Comparison of ENCODE assay signal across 29 cellular contexts in genomic region chr9:81789751-81790150, GRCh38.
DNase-seq lines count a peak whose midpoint lies in the region; ATAC-seq, FAIRE-seq and TF ChIP-seq lines count a peak whose summit lies in the region.
"Had no signal": no experiment of that assay in that cellular context is flagged by ENCODE, and none has a peak within 500 bp of the region (broad histone marks: within the 10 kb centered on the region; RNA-seq: fewer than 3 reads in every experiment).

No MANE protein-coding gene starts in this region.

- no peaks in the 10 kb centered on the region for H3K36me3 ChIP-seq in HepG2 (replicated peaks in 1 of 2; ENCODE audit: control insufficient read depth in 1 of 2, insufficient read depth in 2 of 2, low read length in 2 of 2)
- H3K36me3 ChIP-seq: breast epithelium, WERI-Rb-1 had no signal

- H3K27me3 Mint-ChIP-seq in HFFc6 (ENCODE audit: insufficient read depth) = peaks cover 1% of the 10 kb centered on the region
- H3K27me3 Mint-ChIP-seq: activated naive CD8-positive, alpha-beta T cell treated with anti-CD3 and anti-CD28 coated beads for 36 hours; type B pancreatic cell had no signal

- peaks cover 25% of the 10 kb centered on the region for H3K4me1 ChIP-seq in HepG2 (ENCODE audit: insufficient read depth, low read length)
- H3K4me1 ChIP-seq: breast epithelium had no signal

- peaks cover 1 to 2% of the 10 kb centered on the region in 2 experiments; a peak in 1 of 5 replicates for H3K27me3 ChIP-seq in HepG2 (ENCODE audit: control insufficient read depth in 1 of 2, insufficient read depth in 2 of 2, low read length in 2 of 2)
- H3K27me3 ChIP-seq: breast epithelium had no signal

- no peaks in the 10 kb centered on the region for H3K79me2 ChIP-seq in HepG2 (ENCODE audit: insufficient read depth, low read length)

- BruUV-seq in HepG2 (replicated peaks; lab: Mats Ljungman, UMichigan) = no TSS peak

- H3K4me3 ChIP-seq in fibroblast of villous mesenchyme (ENCODE audit: low read depth, low read length) (no peak overlapping the region), HepG2 (replicated peaks in 1 of 3; ENCODE audit: insufficient read depth in 1 of 3, low read depth in 2 of 3, low read length in 3 of 3) (no peak overlapping the region)
- H3K4me3 ChIP-seq: breast epithelium, GM12878, mucosa of descending colon, SK-N-MC had no signal

- H3K9ac ChIP-seq in HepG2 (ENCODE audit: insufficient read depth, low read depth, low read length) = no peak overlapping the region

- no peak overlapping the region for H3K4me2 ChIP-seq in HepG2 (ENCODE audit: low read depth, low read length)

- TF ChIP-seq CTCF in HFFc6 (IDR thresholded peaks at IDR 0.05) (no peak), fibroblast of villous mesenchyme (IDR thresholded peaks at IDR 0.05; ENCODE audit: insufficient read depth, low read depth, low read length) (no peak), HepG2 (CRISPR knock-in tag; IDR thresholded peaks at IDR 0.05) (no peak)

- ATAC-seq in HepG2 (no peak), HG02623 (IDR thresholded peaks at IDR 0.05; ENCODE audit: unreplicated experiment) (no peak), left colon (no peak)
- ATAC-seq: GM12878, left ventricle myocardium superior, mucosa of descending colon, sciatic nerve had no signal

- TF ChIP-seq EP300 in HepG2 (IDR thresholded peaks at IDR 0.05; ENCODE audit: low read depth in 2 of 2, low read length in 2 of 2) (no peak), HepG2 (CRISPR knock-in tag; IDR thresholded peaks at IDR 0.05; ENCODE audit: borderline replicate concordance) (no peak)

- in situ Hi-C loops in HepG2 (cut with HindIII; ENCODE audit: extremely low pct_ligation_motif_present, low pct_unique_long_range_greater_than_20kb) = no loop called here

- 88% methylated on average over 1 of the region's 1 CpG for WGBS in HepG2 (ENCODE audit: low lambda C conversion rate)

- H3K9me3 Mint-ChIP-seq in HFFc6 = no peaks in the 10 kb centered on the region
- H3K9me3 Mint-ChIP-seq: nephron progenitor cell, type B pancreatic cell had no signal

- peaks cover 29% of the 10 kb centered on the region for H3K4me1 Mint-ChIP-seq in HFFc6 (ENCODE audit: low read depth)
- H3K4me1 Mint-ChIP-seq: activated naive CD8-positive, alpha-beta T cell treated with anti-CD3 and anti-CD28 coated beads for 36 hours; nephron progenitor cell had no signal

- no peak for TF ChIP-seq RAD21 in HepG2 (CRISPR knock-in tag; IDR thresholded peaks at IDR 0.05)

- no peaks in the 10 kb centered on the region for H4K20me1 ChIP-seq in HepG2 (ENCODE audit: insufficient read depth, low read length)

- POLR2A ChIA-PET in HepG2 (lab: Yijun Ruan, JAX) = no interaction called here

- H3K9me3 ChIP-seq in HepG2 (ENCODE audit: low read length) = no peaks in the 10 kb centered on the region
- H3K9me3 ChIP-seq: breast epithelium, mucosa of descending colon had no signal

- TF ChIP-seq POLR2A in HepG2 (IDR thresholded peaks at IDR 0.05; ENCODE audit: insufficient read depth in 1 of 2, low read depth in 2 of 2, low read length in 2 of 2) = no peak

- intact Hi-C loops in HepG2 (cut with micrococcal nuclease; ENCODE audit: unreplicated experiment) (no loop called here), left colon (cut with DNase I, micrococcal nuclease) (no loop called here)

- no peak overlapping the region for H3K4me3 Mint-ChIP-seq in HFFc6
- H3K4me3 Mint-ChIP-seq: activated naive CD8-positive, alpha-beta T cell treated with anti-CD3 and anti-CD28 coated beads for 36 hours; CD14-positive monocyte; nephron progenitor cell; type B pancreatic cell had no signal

- no peak for FAIRE-seq in HepG2 (lab: Jason Lieb, UNC)
- FAIRE-seq: GM12878, HTR-8/SVneo had no signal

- no peak overlapping the region for H3K27ac ChIP-seq in HepG2 (ENCODE audit: extremely low read length, insufficient read depth, low read length)
- H3K27ac ChIP-seq: breast epithelium, RWPE1, SK-N-MC, WERI-Rb-1 had no signal

- CTCF ChIA-PET in HepG2 (lab: Yijun Ruan, JAX; ENCODE audit: low intra/inter-chr PET ratio, low total read pairs) = no interaction called here

- DNase-seq in AG08395 (ENCODE audit: low spot score) (peak; percentile 40), HFFc6 (peak; percentile 16), amniotic epithelial cell (ENCODE audit: low read depth) (peak; percentile 77), fibroblast of villous mesenchyme (ENCODE audit: low read depth) (peak; percentile 19), HepG2 (ENCODE audit: low spot score) (no peak), left colon (no peak)
- no peak for DNase-seq in activated CD4-positive, alpha-beta T cell treated with anti-CD3 and anti-CD28 coated beads for 48 hours
- DNase-seq: ACHN; activated CD8-positive, alpha-beta memory T cell treated with anti-CD3 and anti-CD28 coated beads, Interleukin-2, amount 50 U/mL, for 48 hours; activated naive CD8-positive, alpha-beta T cell treated with anti-CD3 and anti-CD28 coated beads for 36 hours; GDM1; hippocampal formation; left ventricle myocardium superior; mucosa of descending colon; NCI-H1105 treated with DMSO at 0.1 percent for 48 hours; NCI-H2107; NCI-H510A treated with DMSO at 0.1 percent for 48 hours; nephron progenitor cell; stimulated activated CD8-positive, alpha-beta memory T cell treated with anti-CD3 and anti-CD28 coated beads, Interleukin-4, amount 100 ng/mL, for 48 hours; WERI-Rb-1 had no signal

- H2AFZ ChIP-seq in HepG2 (ENCODE audit: low read length) = no peak overlapping the region

- no peaks in the 10 kb centered on the region for H3K36me3 Mint-ChIP-seq in HFFc6 (ENCODE audit: low read depth)
- H3K36me3 Mint-ChIP-seq: activated naive CD8-positive, alpha-beta T cell treated with anti-CD3 and anti-CD28 coated beads for 36 hours; CD14-positive monocyte; type B pancreatic cell had no signal

- H3K27ac Mint-ChIP-seq in HFFc6 = no peak overlapping the region
- H3K27ac Mint-ChIP-seq: activated naive CD8-positive, alpha-beta T cell treated with anti-CD3 and anti-CD28 coated beads for 36 hours; type B pancreatic cell had no signal

TF ChIP-seq in HepG2, 621 proteins besides CTCF, POLR2A, EP300 and RAD21:
- TF ChIP-seq ZSCAN9 (CRISPR knock-in tag; IDR thresholded peaks at IDR 0.05; ENCODE audit: borderline replicate concordance) (no peak), YY1 (IDR thresholded peaks at IDR 0.05; ENCODE audit: insufficient read depth, insufficient replicate concordance, low read depth, low read length) (no peak), EZH2 (conservative IDR thresholded peaks at IDR 0.05; ENCODE audit: low read depth, low read length) (no peak), PHF5A (CRISPR knock-in tag; IDR thresholded peaks at IDR 0.05; ENCODE audit: low read depth, unreplicated experiment) (no peak), MAF1 (CRISPR knock-in tag; IDR thresholded peaks at IDR 0.05; ENCODE audit: borderline replicate concordance) (no peak), FOXJ3 (CRISPR knock-in tag; IDR thresholded peaks at IDR 0.05; ENCODE audit: borderline replicate concordance) (no peak), ARNT2 (CRISPR knock-in tag; IDR thresholded peaks at IDR 0.05; ENCODE audit: low read depth) (no peak), ZNF547 (CRISPR knock-in tag; IDR thresholded peaks at IDR 0.05) (no peak), TBP (CRISPR knock-in tag; IDR thresholded peaks at IDR 0.05) (no peak)
TF ChIP-seq in HepG2: peak in this region for 0.

Comparison
In these comparisons a context has a peak if more than half of its experiments do, and no peak if none do; other contexts are left out.
1. DNase-seq: peak in AG08395 (single experiment), HFFc6 (single experiment), amniotic epithelial cell (single experiment) and fibroblast of villous mesenchyme (single experiment); none in HepG2 (single experiment), activated CD4-positive, alpha-beta T cell treated with anti-CD3 and anti-CD28 coated beads for 48 hours (single experiment) and left colon (0 of 2).